9 cellular contexts compared by ENCODE assay signal in the genomic region with DNA sequence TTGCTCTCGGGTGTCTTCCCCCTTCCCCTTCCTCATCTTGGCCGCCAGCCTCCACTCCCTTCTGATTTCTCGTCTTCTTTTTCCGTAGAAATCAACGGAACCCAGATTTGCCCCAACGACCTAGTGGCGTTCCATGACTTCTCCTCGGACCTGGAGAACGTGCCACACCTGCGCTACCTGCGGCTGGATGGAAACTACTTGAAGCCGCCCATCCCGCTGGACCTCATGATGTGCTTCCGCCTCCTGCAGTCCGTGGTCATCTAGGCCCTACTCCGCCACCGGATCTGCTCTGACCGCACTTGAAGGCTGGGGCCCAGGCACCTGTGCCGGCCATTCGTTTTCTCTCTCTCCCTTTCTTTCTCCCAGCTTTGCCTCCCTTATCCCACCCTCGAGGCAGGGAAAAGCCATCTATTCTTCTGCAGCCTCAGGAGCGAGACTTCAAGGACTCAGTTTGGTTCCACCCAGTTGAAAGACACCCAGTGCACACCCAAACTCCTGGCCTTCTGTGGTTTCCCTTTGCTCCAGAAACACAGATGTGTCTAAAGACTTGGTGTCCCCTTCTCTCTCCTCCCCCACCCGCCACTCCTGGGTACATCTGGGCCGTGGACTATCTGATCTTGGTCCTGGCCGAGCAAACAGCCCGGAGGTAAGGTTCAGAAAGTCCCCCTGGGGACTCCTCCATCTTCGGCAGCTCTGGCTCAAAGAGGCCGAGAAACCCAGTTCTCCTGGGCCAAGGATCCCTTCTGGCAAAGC. TPM values are rescaled to one million over a fixed set of nuclear protein-coding genes. Genes with fewer than 3 reads are reported as not detected.
DNase-seq lines count a peak whose midpoint lies in the region; ATAC-seq, FAIRE-seq and TF ChIP-seq lines count a peak whose summit lies in the region.
"Had no signal": no experiment of that assay in that cellular context is flagged by ENCODE, and none has a peak within 500 bp of the region (broad histone marks: within the 10 kb centered on the region; RNA-seq: fewer than 3 reads in every experiment).

No MANE protein-coding gene starts in this region.

- WGBS in GM12878 (ENCODE audit: insufficient coverage, insufficient replicate concordance, low lambda C conversion rate, missing lambda C conversion rate) = 77% methylated on average over 28 of the region's 28 CpGs
- 56 to 64% methylated on average over 28 of the region's 28 CpGs for WGBS in testis, 2 donors

- no peaks in the 10 kb centered on the region for H3K36me3 ChIP-seq in GM12878 (ENCODE audit: control insufficient read depth in 2 of 2, insufficient read depth in 2 of 2, low read length in 1 of 2)
- no peaks in the 10 kb centered on the region for H3K36me3 ChIP-seq in left lung
- H3K36me3 ChIP-seq in testis (ENCODE audit: low read depth, missing control alignments) = no peaks in the 10 kb centered on the region

- POLR2A ChIA-PET in GM12878 (lab: Charles Lee) = interaction anchor here (0.7 kb wide), 1 partner anchor 145 kb away, joined by 4 read pairs; no protein-coding TSS in a partner anchor

- H3K9me3 ChIP-seq in GM12878 (replicated peaks; ENCODE audit: control insufficient read depth, insufficient read depth, low read length) (no peaks in the 10 kb centered on the region), left lung (no peaks in the 10 kb centered on the region), testis (no peaks in the 10 kb centered on the region)

- FAIRE-seq in GM12878 (lab: Jason Lieb, UNC) = no peak

- H3K4me3 ChIP-seq in GM12878 (no peak overlapping the region), left lung (peak overlapping the region in 1 of 2 donors; percentile 36), testis (peak overlapping the region; percentile 13 to 50)

- H4K20me1 ChIP-seq in GM12878 (ENCODE audit: control insufficient read depth, insufficient read depth) = no peaks in the 10 kb centered on the region

- TF ChIP-seq POLR2A in GM12878 (IDR thresholded peaks at IDR 0.05; ENCODE audit: low read depth, low read length) (no peak), testis (IDR thresholded peaks at IDR 0.05) (no peak)

- CTCF ChIA-PET in GM12878 (lab: Yijun Ruan, JAX) = interaction anchor here (0.8 to 11.6 kb wide), 21 partner anchors 10 to 224 kb away, joined by 3 to 323 read pairs (median 7); partner anchors contain the start of gene PRELP

- RAD21 ChIA-PET in GM12878 (lab: Charles Lee; ENCODE audit: unreplicated experiment) = interaction anchor here (1.0 to 7.4 kb wide), 9 partner anchors 9 to 219 kb away, joined by 3 to 141 read pairs (median 10); no protein-coding TSS in a partner anchor

- intact Hi-C loops in GM12878 (cut with micrococcal nuclease; ENCODE audit: unreplicated experiment) = loop anchor here (1.0 to 5.0 kb wide), 3 partner anchors 44 to 219 kb away; no protein-coding TSS in a partner anchor
- intact Hi-C loops in left lung (cut with DNase I) = loop anchor here in 1 of 2 donors (5.0 to 10.0 kb wide), 2 partner anchors 144 to 212 kb away; no protein-coding TSS in a partner anchor
- intact Hi-C loops in testis (cut with DNase I; ENCODE audit: low total_unique reads) = loop anchor here (10.0 kb wide), 3 partner anchors 112 to 212 kb away; no protein-coding TSS in a partner anchor

- TF ChIP-seq CTCF in GM12878 (IDR thresholded peaks at IDR 0.05 in 2 of 3, conservative IDR thresholded peaks at IDR 0.05 in 1 of 3; ENCODE audit: control insufficient read depth in 2 of 3, extremely low read depth in 1 of 3, insufficient read depth in 1 of 3, low read depth in 3 of 3, low read length in 3 of 3) = no peak
- TF ChIP-seq CTCF in left lung (IDR thresholded peaks at IDR 0.05) = no peak
- TF ChIP-seq CTCF in testis (IDR thresholded peaks at IDR 0.05) = no peak

- in situ Hi-C loops in GM12878 (cut with MboI) = loop anchor here (5.0 kb wide), 2 partner anchors 144 to 214 kb away; no protein-coding TSS in a partner anchor

- DNase-seq in DMS53 (lab: John Stamatoyannopoulos, UW) (peak; percentile 49), DMS53 treated with DMSO at 0.1 percent for 48 hours (lab: John Stamatoyannopoulos, UW; ENCODE audit: unreplicated experiment) (no peak), GM12878 (ENCODE audit: low read depth, low spot score) (no peak), left lung (no peak), testis (peak; percentile 67), cerebellum (ENCODE audit: low spot score) (no peak)
- DNase-seq in activated CD4-positive, CD25-positive, alpha-beta regulatory T cell (lab: John Stamatoyannopoulos, UW) = no peak

- H3K27ac ChIP-seq in GM12878 (ENCODE audit: control insufficient read depth, insufficient read depth) = no peak overlapping the region
- H3K27ac ChIP-seq in left lung = peak overlapping the region; percentile 31 to 71
- H3K27ac ChIP-seq in testis = peak overlapping the region; percentile 81 to 82
- H3K27ac ChIP-seq: 22Rv1 had no signal

- no peak for TF ChIP-seq EP300 in GM12878 (IDR thresholded peaks at IDR 0.05; ENCODE audit: borderline replicate concordance in 1 of 2, control insufficient read depth in 1 of 2, low read depth in 2 of 2, low read length in 2 of 2)

- SMC1A ChIA-PET in GM12878 (lab: Charles Lee; ENCODE audit: uncharacterized antibody, unreplicated experiment) = interaction anchor here (1.0 to 7.2 kb wide), 11 partner anchors 9 to 219 kb away, joined by 3 to 152 read pairs (median 5); no protein-coding TSS in a partner anchor

- no peak for TF ChIP-seq RAD21 in GM12878 (IDR thresholded peaks at IDR 0.05; ENCODE audit: insufficient read depth, low read depth, low read length)

- H3K27me3 ChIP-seq in GM12878 (replicated peaks in 1 of 2; ENCODE audit: control insufficient read depth in 2 of 2, insufficient read depth in 2 of 2, low read length in 1 of 2) (peaks cover 0 to 10% of the 10 kb centered on the region in 2 experiments; a peak in 2 of 4 replicates), left lung (no peaks in the 10 kb centered on the region), testis (no peaks in the 10 kb centered on the region)

- ATAC-seq in GM12878 (peak; percentile 7; the same call in 2 of the 3 replicates), left lung (no peak), GM18498 (IDR thresholded peaks at IDR 0.05; ENCODE audit: unreplicated experiment) (no peak)

- H2AFZ ChIP-seq in GM12878 (ENCODE audit: control insufficient read depth, low read depth, low read length) = peak overlapping the region; percentile 82

- peak overlapping the region; percentile 69; the same call in 1 of the 2 replicates for H3K4me2 ChIP-seq in GM12878 (ENCODE audit: control insufficient read depth, insufficient read depth)

- H3K79me2 ChIP-seq in GM12878 (ENCODE audit: control insufficient read depth, insufficient read depth, low read length) = no peaks in the 10 kb centered on the region

- H3K4me1 ChIP-seq in GM12878 (ENCODE audit: control insufficient read depth, insufficient read depth, low read length) (0 out of 2 replicates have a peak, but pooled peaks cover 3% of the 10 kb centered on the region), left lung (peaks cover 0 to 13% of the 10 kb centered on the region in 2 donors), testis (peaks cover 13% of the 10 kb centered on the region)

- H3K9ac ChIP-seq in GM12878 (ENCODE audit: control insufficient read depth, insufficient read depth, low read length) = no peak overlapping the region

- no TSS peak for BruUV-seq in GM12878 (replicated peaks; lab: Mats Ljungman, UMichigan)

RNA-seq across cellular contexts. Expression of gene OPTC, which starts 7.2 kb away (rescaled TPM):
- not detected in 2 replicates for total RNA-seq in GM12878 (2013; cell fraction: nucleolus; rRNA removed)
- total RNA-seq in GM12878 (2014; rRNA removed) = not detected in 2 replicates
- not detected in 2 replicates for total RNA-seq in GM12878 (2014; rRNA removed; fragmentation: Illumina TruSeq; extraction: Trizol)
- total RNA-seq in GM12878 (2021) = not detected in 2 replicates
- not detected for polyA plus RNA-seq in GM12878 (2011; ENCODE audit: low read depth)
- polyA plus RNA-seq in GM12878 (2011; rRNA removed) = not detected in 2 replicates
- polyA plus RNA-seq in GM12878 (2011; cell fraction: cytosol; rRNA removed) = not detected in 2 replicates
- polyA plus RNA-seq in GM12878 (2011; cell fraction: nucleus; rRNA removed) = not detected in 2 replicates
- not detected in 2 replicates for polyA plus RNA-seq in GM12878 (2012)
- not detected in 2 replicates for polyA plus RNA-seq in GM12878 (2014; fragmentation: Illumina TruSeq; extraction: Trizol)
- not detected for polyA plus RNA-seq in GM12878 (2014; fragmentation: Nextera tagmentation; extraction: Ambion mirVana)
- polyA plus RNA-seq in GM12878 (2014; rRNA removed) = not detected in 2 replicates
- polyA plus RNA-seq in GM12878 (2016; fragmentation: Nextera tagmentation; extraction: Ambion mirVana) = not detected
- not detected in 2 replicates for polyA minus RNA-seq in GM12878 (2011; rRNA and poly(A)+ RNA removed)
- polyA minus RNA-seq in GM12878 (2011; cell fraction: cytosol; rRNA and poly(A)+ RNA removed) = not detected in 2 replicates
- not detected in 2 replicates for polyA minus RNA-seq in GM12878 (2011; cell fraction: nucleus; rRNA and poly(A)+ RNA removed)
- total RNA-seq in left lung = not detected
- under 1 TPM; 0.55 to 0.87 TPM for total RNA-seq in testis
- polyA plus RNA-seq in testis (ENCODE audit: insufficient read depth, low read depth, low replicate concordance) = 1.1 TPM
- not detected for total RNA-seq in cerebellum

RNA-seq across cellular contexts. Expression of gene PRELP, which starts 11.2 kb away (rescaled TPM):
- total RNA-seq in GM12878 (2013; cell fraction: nucleolus; rRNA removed) = not detected in 2 replicates
- total RNA-seq in GM12878 (2014; rRNA removed) (not detected in 2 replicates), GM12878 (2014; rRNA removed; fragmentation: Illumina TruSeq; extraction: Trizol) (not detected in 2 replicates), GM12878 (2021) (0.05 TPM in 2 replicates), left lung (10 to 100 TPM; 19.3 to 20.5 TPM), testis (1 to 10 TPM; 9.6 to 10.0 TPM), cerebellum (0.27 TPM)
- polyA plus RNA-seq in GM12878 (2011; ENCODE audit: low read depth) = not detected
- polyA plus RNA-seq in GM12878 (2011; rRNA removed) (not detected in 2 replicates), GM12878 (2014; fragmentation: Illumina TruSeq; extraction: Trizol) (not detected in 2 replicates), GM12878 (2014; fragmentation: Nextera tagmentation; extraction: Ambion mirVana) (not detected), GM12878 (2014; rRNA removed) (not detected in 2 replicates), GM12878 (2016; fragmentation: Nextera tagmentation; extraction: Ambion mirVana) (under 1 TPM in 1 of 2 experiments, not detected in 1; 0.03 TPM), testis (ENCODE audit: insufficient read depth, low read depth, low replicate concordance) (26.5 TPM)
- not detected in 2 replicates for polyA plus RNA-seq in GM12878 (2011; cell fraction: cytosol; rRNA removed)
- not detected in 2 replicates for polyA plus RNA-seq in GM12878 (2011; cell fraction: nucleus; rRNA removed)
- not detected in 2 replicates for polyA plus RNA-seq in GM12878 (2012)
- polyA minus RNA-seq in GM12878 (2011; rRNA and poly(A)+ RNA removed) = not detected in 2 replicates
- not detected in 2 replicates for polyA minus RNA-seq in GM12878 (2011; cell fraction: cytosol; rRNA and poly(A)+ RNA removed)
- polyA minus RNA-seq in GM12878 (2011; cell fraction: nucleus; rRNA and poly(A)+ RNA removed) = not detected in 2 replicates

Comparison
In these comparisons a context has a peak if more than half of its experiments do, and no peak if none do; other contexts are left out.
1. DNase-seq: peak in DMS53 (single experiment) and testis (single experiment); none in DMS53 treated with DMSO at 0.1 percent for 48 hours (single experiment), GM12878 (single experiment), left lung (0 of 2), cerebellum (single experiment) and activated CD4-positive, CD25-positive, alpha-beta regulatory T cell (0 of 4).